Comparison of ENCODE assay signal across 34 cellular contexts in genomic region chrX:105816517-105816916, GRCh38. TPM values are rescaled to one million over a fixed set of nuclear protein-coding genes. Genes with fewer than 3 reads are reported as not detected.
"Had no signal": no experiment of that assay in that cellular context is flagged by ENCODE, and none has a peak within 500 bp of the region (broad histone marks: within the 10 kb centered on the region; RNA-seq: fewer than 3 reads in every experiment).

No MANE protein-coding gene starts in this region.

- DNase-seq: activated B cell treated with CpG ODN at 0.5 μM for 24 hours; activated CD4-positive, alpha-beta memory T cell treated with anti-CD3 and anti-CD28 coated beads for 36 hours; activated CD4-positive, alpha-beta T cell treated with anti-CD3 and anti-CD28 coated beads for 4 hours; activated CD4-positive, alpha-beta T cell treated with anti-CD3 and anti-CD28 coated beads, Interleukin-2, amount 10 ng/mL, durations not matched to agents 24 days and 14 days; activated CD4-positive, alpha-beta T cell treated with anti-CD3 and anti-CD28 coated beads, Interleukin-2, amount 50 U/mL, for 1 hour; activated CD4-positive, alpha-beta T cell treated with anti-CD3 and anti-CD28 coated beads, Interleukin-2, amount 50 U/mL, for 4 hours; activated CD4-positive, CD25-positive, alpha-beta regulatory T cell treated with anti-CD3 and anti-CD28 coated beads, Interleukin-2, amount 50 U/mL, for 72 hours; activated CD8-positive, alpha-beta memory T cell treated with anti-CD3 and anti-CD28 coated beads, Interleukin-2, amount 50 U/mL, for 4 hours; activated CD8-positive, alpha-beta T cell treated with anti-CD3 and anti-CD28 coated beads for 36 hours; activated effector memory CD4-positive, alpha-beta T cell treated with Interleukin-2 at 50 U/mL for 16 hours; activated gamma-delta T cell; activated naive CD4-positive, alpha-beta T cell treated with anti-CD3 and anti-CD28 coated beads, Interleukin-2, amount 10 ng/mL, durations not matched to agents 7 days and 5 days; activated naive CD4-positive, alpha-beta T cell treated with Interleukin-2 at 50 U/mL for 16 hours; activated naive CD8-positive, alpha-beta T cell treated with anti-CD3 and anti-CD28 coated beads, Interleukin-2, amount 10 ng/mL, durations not matched to agents 7 days and 5 days; activated naive CD8-positive, alpha-beta T cell treated with anti-CD3 and anti-CD28 coated beads, Interleukin-2, amount 50 U/mL, for 24 hours; activated T-cell treated with anti-CD3 and anti-CD28 coated beads for 4 hours; activated T-cell treated with anti-CD3 and anti-CD28 coated beads, Interleukin-2, amount 50 U/mL, for 1 hour; activated T-cell treated with anti-CD3 and anti-CD28 coated beads, Interleukin-2, amount 50 U/mL, for 4 hours; activated T-cell treated with anti-CD3 and anti-CD28 coated beads, Interleukin-2, amount 50 U/mL, for 72 hours; amygdala; anterior cingulate cortex; caudate nucleus; cerebellar nuclear complex; colonic mucosa; T-helper 17 cell; T1000 had no signal

- ATAC-seq: activated CD8-positive, alpha-beta T cell treated with anti-CD3 and anti-CD28 coated beads for 36 hours; activated naive CD8-positive, alpha-beta T cell treated with anti-CD3 and anti-CD28 coated beads, Interleukin-2, amount 50 U/mL, for 24 hours; activated T-cell treated with anti-CD3 and anti-CD28 coated beads, Interleukin-2, amount 50 U/mL, for 4 hours; activated T-cell treated with anti-CD3 and anti-CD28 coated beads, Interleukin-2, amount 50 U/mL, for 72 hours; T-helper 17 cell had no signal

- H3K36me3 ChIP-seq: ascending aorta, cardiac muscle cell, colonic mucosa had no signal

- H3K27me3 ChIP-seq: ascending aorta had no signal

- H3K9me3 ChIP-seq: ascending aorta, colonic mucosa had no signal

- H3K27ac ChIP-seq: ascending aorta, cardiac muscle cell, colonic mucosa, VCaP had no signal

- FAIRE-seq: bronchial epithelial cell, TTC549 had no signal

- H3K4me3 ChIP-seq: ascending aorta, cardiac muscle cell, colonic mucosa had no signal

- H3K4me1 ChIP-seq: ascending aorta, colonic mucosa had no signal

RNA-seq across cellular contexts. Expression of gene NRK, which starts 5.8 kb away (rescaled TPM):
- total RNA-seq: activated B cell treated with CpG ODN at 0.5 μM for 24 hours; activated CD4-positive, alpha-beta memory T cell treated with anti-CD3 and anti-CD28 coated beads for 36 hours; activated CD4-positive, alpha-beta T cell treated with anti-CD3 and anti-CD28 coated beads, Interleukin-2, amount 10 ng/mL, durations not matched to agents 24 days and 14 days; activated CD8-positive, alpha-beta memory T cell treated with anti-CD3 and anti-CD28 coated beads for 36 hours; activated CD8-positive, alpha-beta T cell treated with anti-CD3 and anti-CD28 coated beads for 36 hours; activated naive CD8-positive, alpha-beta T cell treated with anti-CD3 and anti-CD28 coated beads, Interleukin-2, amount 10 ng/mL, durations not matched to agents 7 days and 5 days; activated T-cell treated with anti-CD3 and anti-CD28 coated beads, Interleukin-2, amount 50 U/mL, for 72 hours; activated T-helper 2 cell treated with anti-CD3 and anti-CD28 coated beads, Interferon-gamma antibody, Interleukin-2, Interleukin-4, amounts not matched to agents 10 μg/mL and 5 μg/mL and 100 μg/mL, durations not matched to agents 14 hours and 24 hours and 36 hours; bronchial epithelial cell; T-helper 17 cell; T-helper 2 cell treated with Interferon-gamma antibody and Interleukin-4, amounts not matched to agents 100 ng/mL and 5 ng/mL, for 36 hours had no signal
